1 cellular context compared by ENCODE assay signal in genomic region chr19:55669418-55670279, GRCh38.
TF ChIP-seq lines count a peak whose summit lies in the region.

No MANE protein-coding gene starts in this region.

TF ChIP-seq in HepG2, 621 proteins besides CTCF, POLR2A, EP300 and RAD21:
- TF ChIP-seq ZSCAN5A (CRISPR knock-in tag; IDR thresholded peaks at IDR 0.05; ENCODE audit: borderline replicate concordance) (no peak), ZSCAN21 (CRISPR knock-in tag; IDR thresholded peaks at IDR 0.05; ENCODE audit: borderline replicate concordance) (no peak), STAT6 (CRISPR knock-in tag; IDR thresholded peaks at IDR 0.05; ENCODE audit: borderline replicate concordance) (no peak), ESRRA (CRISPR knock-in tag; IDR thresholded peaks at IDR 0.05; ENCODE audit: low read depth) (no peak), AGO2 (optimal IDR thresholded peaks at IDR 0.05; ENCODE audit: low read depth, low read length) (peak; percentile 59), ATF3 (CRISPR knock-in tag; IDR thresholded peaks at IDR 0.05) (no peak), ZNF142 (CRISPR knock-in tag; IDR thresholded peaks at IDR 0.05) (no peak)
